In the genomic region with DNA sequence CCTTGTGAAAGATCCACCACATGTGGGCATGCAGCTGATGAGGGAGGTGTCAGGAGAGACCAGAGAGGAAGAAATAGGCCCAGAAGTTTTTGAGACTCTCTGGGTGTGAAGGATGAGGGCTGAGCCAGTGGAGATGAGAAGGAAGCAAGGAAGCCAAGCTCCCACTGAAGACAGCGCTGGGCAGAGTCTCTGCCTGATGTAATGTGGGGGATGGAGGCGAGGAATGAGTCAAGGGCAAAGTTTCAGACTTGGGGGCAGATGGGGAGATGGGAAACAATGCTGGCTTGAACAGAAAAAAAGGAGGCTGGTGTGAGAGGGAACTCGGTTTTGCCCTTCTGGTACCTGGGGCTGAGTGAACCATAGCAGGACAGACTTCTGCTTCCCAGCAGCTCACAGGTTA, we compare ENCODE assay signal across 1 cellular context.
TF ChIP-seq lines count a peak whose summit lies in the region.

No MANE protein-coding gene starts in this region.

TF ChIP-seq in GM12878, 131 proteins besides CTCF, POLR2A, EP300 and RAD21:
- no peak for TF ChIP-seq MXI1 (IDR thresholded peaks at IDR 0.05; ENCODE audit: low read depth, low read length)
- peak; percentile 38; the same call in 1 of the 2 replicates for TF ChIP-seq IKZF1 (conservative IDR thresholded peaks at IDR 0.05)
- TF ChIP-seq, protein P1, sequence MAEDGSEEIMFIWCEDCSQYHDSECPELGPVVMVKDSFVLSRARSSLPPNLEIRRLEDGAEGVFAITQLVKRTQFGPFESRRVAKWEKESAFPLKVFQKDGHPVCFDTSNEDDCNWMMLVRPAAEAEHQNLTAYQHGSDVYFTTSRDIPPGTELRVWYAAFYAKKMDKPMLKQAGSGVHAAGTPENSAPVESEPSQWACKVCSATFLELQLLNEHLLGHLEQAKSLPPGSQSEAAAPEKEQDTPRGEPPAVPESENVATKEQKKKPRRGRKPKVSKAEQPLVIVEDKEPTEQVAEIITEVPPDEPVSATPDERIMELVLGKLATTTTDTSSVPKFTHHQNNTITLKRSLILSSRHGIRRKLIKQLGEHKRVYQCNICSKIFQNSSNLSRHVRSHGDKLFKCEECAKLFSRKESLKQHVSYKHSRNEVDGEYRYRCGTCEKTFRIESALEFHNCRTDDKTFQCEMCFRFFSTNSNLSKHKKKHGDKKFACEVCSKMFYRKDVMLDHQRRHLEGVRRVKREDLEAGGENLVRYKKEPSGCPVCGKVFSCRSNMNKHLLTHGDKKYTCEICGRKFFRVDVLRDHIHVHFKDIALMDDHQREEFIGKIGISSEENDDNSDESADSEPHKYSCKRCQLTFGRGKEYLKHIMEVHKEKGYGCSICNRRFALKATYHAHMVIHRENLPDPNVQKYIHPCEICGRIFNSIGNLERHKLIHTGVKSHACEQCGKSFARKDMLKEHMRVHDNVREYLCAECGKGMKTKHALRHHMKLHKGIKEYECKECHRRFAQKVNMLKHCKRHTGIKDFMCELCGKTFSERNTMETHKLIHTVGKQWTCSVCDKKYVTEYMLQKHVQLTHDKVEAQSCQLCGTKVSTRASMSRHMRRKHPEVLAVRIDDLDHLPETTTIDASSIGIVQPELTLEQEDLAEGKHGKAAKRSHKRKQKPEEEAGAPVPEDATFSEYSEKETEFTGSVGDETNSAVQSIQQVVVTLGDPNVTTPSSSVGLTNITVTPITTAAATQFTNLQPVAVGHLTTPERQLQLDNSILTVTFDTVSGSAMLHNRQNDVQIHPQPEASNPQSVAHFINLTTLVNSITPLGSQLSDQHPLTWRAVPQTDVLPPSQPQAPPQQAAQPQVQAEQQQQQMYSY (CRISPR knock-in tag; IDR thresholded peaks at IDR 0.05) = no peak
- no peak for TF ChIP-seq HDAC2 (IDR thresholded peaks at IDR 0.05)
- no peak for TF ChIP-seq SUZ12 (IDR thresholded peaks at IDR 0.05; ENCODE audit: unreplicated experiment)
- peak; percentile 65 for TF ChIP-seq EED (IDR thresholded peaks at IDR 0.05; ENCODE audit: low read depth)
- 0 out of 2 replicates have a peak, but pooled peaks have one; percentile 25 for TF ChIP-seq JUNB (IDR thresholded peaks at IDR 0.05)
- no peak for TF ChIP-seq ESRRA (IDR thresholded peaks at IDR 0.05; ENCODE audit: low read length)
- TF ChIP-seq, protein P2, sequence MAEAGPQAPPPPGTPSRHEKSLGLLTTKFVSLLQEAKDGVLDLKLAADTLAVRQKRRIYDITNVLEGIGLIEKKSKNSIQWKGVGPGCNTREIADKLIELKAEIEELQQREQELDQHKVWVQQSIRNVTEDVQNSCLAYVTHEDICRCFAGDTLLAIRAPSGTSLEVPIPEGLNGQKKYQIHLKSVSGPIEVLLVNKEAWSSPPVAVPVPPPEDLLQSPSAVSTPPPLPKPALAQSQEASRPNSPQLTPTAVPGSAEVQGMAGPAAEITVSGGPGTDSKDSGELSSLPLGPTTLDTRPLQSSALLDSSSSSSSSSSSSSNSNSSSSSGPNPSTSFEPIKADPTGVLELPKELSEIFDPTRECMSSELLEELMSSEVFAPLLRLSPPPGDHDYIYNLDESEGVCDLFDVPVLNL (IDR thresholded peaks at IDR 0.05; ENCODE audit: low read depth, low read length) = no peak
- no peak for TF ChIP-seq DPF2 (IDR thresholded peaks at IDR 0.05)
